In the genomic region with DNA sequence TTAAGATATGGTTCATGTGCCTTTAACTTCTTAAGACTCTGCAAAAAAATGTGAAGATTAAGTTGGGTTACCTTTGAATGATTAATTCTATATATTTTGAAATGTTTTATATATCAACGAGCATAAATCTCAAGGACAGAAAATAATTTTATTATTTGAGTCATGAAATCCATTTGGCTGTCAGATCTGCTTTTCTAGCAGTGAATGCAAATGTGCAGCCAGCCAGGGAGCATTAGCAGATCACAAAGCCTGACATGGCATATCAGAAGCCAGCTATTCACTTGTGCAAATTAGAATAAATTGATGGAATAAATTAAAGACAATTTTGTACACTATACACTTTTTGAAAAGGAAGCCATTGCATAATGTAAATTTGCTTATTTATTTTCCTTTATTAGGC, we compare ENCODE assay signal across 7 cellular contexts.
"Had no signal": no experiment of that assay in that cellular context is flagged by ENCODE, and none has a peak within 500 bp of the region (broad histone marks: within the 10 kb centered on the region; RNA-seq: fewer than 3 reads in every experiment).

No MANE protein-coding gene starts in this region.

- H3K4me3 Mint-ChIP-seq: IgD-negative memory B cell had no signal

- DNase-seq: IMR-90, KBM-7, KG1 had no signal

- H3K4me3 ChIP-seq: K562 had no signal

- ATAC-seq: HepG2, K562 had no signal

- H3K27ac ChIP-seq: HL-60 had no signal

- H3K27ac Mint-ChIP-seq: IgD-negative memory B cell had no signal

- H3K27me3 Mint-ChIP-seq: IgD-negative memory B cell had no signal

- H3K4me1 Mint-ChIP-seq: IgD-negative memory B cell had no signal

- H3K9me3 Mint-ChIP-seq: IgD-negative memory B cell had no signal

- H3K36me3 Mint-ChIP-seq: IgD-negative memory B cell had no signal
